1 cellular context compared by ENCODE assay signal in genomic region chr4:78622253-78622979, GRCh38.
TF ChIP-seq lines count a peak whose summit lies in the region.

No MANE protein-coding gene starts in this region.

TF ChIP-seq in SK-N-SH, 30 proteins besides CTCF, POLR2A, EP300 and RAD21 (continued from another document):
- TF ChIP-seq REST (IDR thresholded peaks at IDR 0.05; ENCODE audit: low read depth, low read length) (0 out of 2 replicates have a peak, but pooled peaks have one; percentile 43), TEAD4 (IDR thresholded peaks at IDR 0.05; ENCODE audit: borderline replicate concordance, insufficient read depth) (no peak), ZBTB33 (IDR thresholded peaks at IDR 0.05; ENCODE audit: borderline replicate concordance, low read depth) (no peak), POLR2AphosphoS5 (IDR thresholded peaks at IDR 0.05; ENCODE audit: low read depth, low read length) (no peak), FOSL2 (IDR thresholded peaks at IDR 0.05; ENCODE audit: borderline replicate concordance, low read depth) (peak; percentile 75), NFIC (IDR thresholded peaks at IDR 0.05; ENCODE audit: borderline replicate concordance) (no peak), USF1 (IDR thresholded peaks at IDR 0.05; ENCODE audit: borderline replicate concordance, low read depth) (peak; percentile 36; the same call in 1 of the 2 replicates), TCF12 (IDR thresholded peaks at IDR 0.05) (no peak), FOXJ3 (CRISPR knock-in tag; IDR thresholded peaks at IDR 0.05) (no peak), ELF1 (IDR thresholded peaks at IDR 0.05) (no peak), RFX5 (IDR thresholded peaks at IDR 0.05; ENCODE audit: low read length) (no peak), EZH2phosphoT487 (IDR thresholded peaks at IDR 0.05; ENCODE audit: borderline replicate concordance, low read depth) (no peak), IRF3 (IDR thresholded peaks at IDR 0.05; ENCODE audit: low read depth, low read length) (no peak), RCOR1 (IDR thresholded peaks at IDR 0.05; ENCODE audit: low read length) (no peak), MAX (IDR thresholded peaks at IDR 0.05; ENCODE audit: low read depth) (no peak), JUND (IDR thresholded peaks at IDR 0.05) (peak; percentile 60), CHD2 (IDR thresholded peaks at IDR 0.05; ENCODE audit: low read length, partially characterized antibody) (no peak), GABPA (IDR thresholded peaks at IDR 0.05; ENCODE audit: low read depth) (no peak)
